ENCODE assay signal across 20 cellular contexts in genomic region chr16:78483124-78483992, GRCh38.
DNase-seq lines count a peak whose midpoint lies in the region; ATAC-seq and TF ChIP-seq lines count a peak whose summit lies in the region.
"Had no signal": no experiment of that assay in that cellular context is flagged by ENCODE, and none has a peak within 500 bp of the region (broad histone marks: within the 10 kb centered on the region; RNA-seq: fewer than 3 reads in every experiment).

No MANE protein-coding gene starts in this region.

- H3K9me3 ChIP-seq in osteoblast (ENCODE audit: low read depth, low read length) (no peaks in the 10 kb centered on the region), endodermal cell (ENCODE audit: control insufficient read depth, low read length) (peaks cover 9% of the 10 kb centered on the region)
- no peaks in the 10 kb centered on the region for H3K9me3 ChIP-seq in effector memory CD4-positive, alpha-beta T cell (ENCODE audit: control insufficient read depth, low read length)
- H3K9me3 ChIP-seq: BLaER1, SK-N-SH had no signal

- H3K27me3 ChIP-seq in osteoblast (ENCODE audit: insufficient read depth, low read length) (no peaks in the 10 kb centered on the region), endodermal cell (ENCODE audit: control insufficient read depth, insufficient read depth, low read length, poor library complexity, severe bottlenecking) (no peaks in the 10 kb centered on the region)
- H3K27me3 ChIP-seq in effector memory CD4-positive, alpha-beta T cell (replicated peaks; ENCODE audit: control insufficient read depth, insufficient read depth, low read length, poor library complexity, severe bottlenecking) = no peaks in the 10 kb centered on the region
- H3K27me3 ChIP-seq: BLaER1 had no signal

- H3K27me3 Mint-ChIP-seq in WTC11 (ENCODE audit: low read depth) (no peaks in the 10 kb centered on the region), endodermal cell (ENCODE audit: insufficient read depth) (peaks cover 1% of the 10 kb centered on the region)
- H3K27me3 Mint-ChIP-seq: CD4-positive, alpha-beta memory T cell had no signal

- H2AFZ ChIP-seq in osteoblast (ENCODE audit: low read length) = no peak overlapping the region

- no peak overlapping the region for H3K9ac ChIP-seq in endodermal cell (ENCODE audit: extremely low read depth, low read length, poor library complexity, severe bottlenecking)
- H3K9ac ChIP-seq: BLaER1, SK-N-SH had no signal

- DNase-seq in HuH-7 (ENCODE audit: low spot score) = peak; percentile 58
- DNase-seq in NCI-H2227 (lab: John Stamatoyannopoulos, UW; ENCODE audit: unreplicated experiment) = peak; percentile 12
- no peak for DNase-seq in WTC11 (ENCODE audit: low spot score)
- peak; percentile 43 for DNase-seq in osteoblast (ENCODE audit: insufficient read length, low spot score, missing footprints)
- DNase-seq in effector memory CD4-positive, alpha-beta T cell = no peak
- no peak for DNase-seq in superior temporal gyrus (ENCODE audit: extremely low spot score)
- no peak for DNase-seq in endodermal cell
- DNase-seq: CD4-positive, alpha-beta memory T cell; DMS53; EL; GOT3; KG1; NCI-H1092; NCI-H1694 treated with DMSO at 0.1 percent for 48 hours; NCI-H226; NCI-H524; SHP77; SK-N-SH had no signal

- H3K27ac ChIP-seq in osteoblast (ENCODE audit: low read depth, low read length) (no peak overlapping the region), endodermal cell (ENCODE audit: low read depth, low read length) (no peak overlapping the region)
- H3K27ac ChIP-seq in effector memory CD4-positive, alpha-beta T cell (ENCODE audit: insufficient read depth, low read length, poor library complexity, severe bottlenecking) = no peak overlapping the region
- H3K27ac ChIP-seq: BLaER1 had no signal

- H3K4me1 Mint-ChIP-seq in WTC11 (peaks cover 15% of the 10 kb centered on the region), endodermal cell (peaks cover 13% of the 10 kb centered on the region)
- H3K4me1 Mint-ChIP-seq: CD4-positive, alpha-beta memory T cell had no signal

- no peaks in the 10 kb centered on the region for H3K79me2 ChIP-seq in osteoblast (ENCODE audit: insufficient read depth, low read length)

- H3K4me2 ChIP-seq in osteoblast (ENCODE audit: insufficient read depth, low read length) = no peak overlapping the region
- H3K4me2 ChIP-seq: BLaER1, SK-N-SH had no signal

- H3K36me3 ChIP-seq in osteoblast (ENCODE audit: insufficient read depth, low read length) = no peaks in the 10 kb centered on the region
- no peaks in the 10 kb centered on the region for H3K36me3 ChIP-seq in effector memory CD4-positive, alpha-beta T cell (ENCODE audit: control insufficient read depth, insufficient read depth, low read length)
- no peaks in the 10 kb centered on the region for H3K36me3 ChIP-seq in endodermal cell (ENCODE audit: control insufficient read depth, insufficient read depth, low read length)
- H3K36me3 ChIP-seq: BLaER1 had no signal

- no peak overlapping the region for H3K4me3 ChIP-seq in osteoblast (ENCODE audit: insufficient read depth, low read length)
- H3K4me3 ChIP-seq in effector memory CD4-positive, alpha-beta T cell (ENCODE audit: insufficient read depth, low read depth, low read length, poor library complexity, severe bottlenecking) = no peak overlapping the region
- H3K4me3 ChIP-seq in endodermal cell (ENCODE audit: low read length) = no peak overlapping the region
- H3K4me3 ChIP-seq: BLaER1 had no signal

- TF ChIP-seq CTCF in WTC11 (IDR thresholded peaks at IDR 0.05) (no peak), osteoblast (IDR thresholded peaks at IDR 0.05; ENCODE audit: extremely low read depth, low read depth, low read length) (no peak), endodermal cell (conservative IDR thresholded peaks at IDR 0.05) (no peak)

- no peaks in the 10 kb centered on the region for H3K36me3 Mint-ChIP-seq in WTC11
- no peaks in the 10 kb centered on the region for H3K36me3 Mint-ChIP-seq in endodermal cell (ENCODE audit: low read depth)
- H3K36me3 Mint-ChIP-seq: CD4-positive, alpha-beta memory T cell had no signal

- no peaks in the 10 kb centered on the region for H4K20me1 ChIP-seq in osteoblast (ENCODE audit: insufficient read depth, low read length)
- H4K20me1 ChIP-seq: BLaER1 had no signal

- peaks cover 2% of the 10 kb centered on the region; the same call in 1 of the 2 replicates for H3K9me3 Mint-ChIP-seq in WTC11
- H3K9me3 Mint-ChIP-seq in endodermal cell = peaks cover 2% of the 10 kb centered on the region

- 88 to 96% methylated on average over 5 to 13 of the region's 13 CpGs for WGBS in endodermal cell (ENCODE audit: insufficient coverage in 1 of 2, insufficient read length in 1 of 2), 2 experiments

- H3K4me3 Mint-ChIP-seq in WTC11 = no peak overlapping the region
- H3K4me3 Mint-ChIP-seq in endodermal cell = no peak overlapping the region
- H3K4me3 Mint-ChIP-seq: CD4-positive, alpha-beta memory T cell had no signal

- CTCF ChIA-PET in WTC11 (lab: Charles Lee) = no interaction called here

- POLR2A ChIA-PET in WTC11 (lab: Charles Lee) = no interaction called here

- H3K27ac Mint-ChIP-seq in WTC11 = no peak overlapping the region
- no peak overlapping the region for H3K27ac Mint-ChIP-seq in endodermal cell
- H3K27ac Mint-ChIP-seq: CD4-positive, alpha-beta memory T cell had no signal

- no peak for ATAC-seq in WTC11
- ATAC-seq: HCT116 had no signal

- no peaks in the 10 kb centered on the region for H3K4me1 ChIP-seq in osteoblast (ENCODE audit: insufficient read depth, low read length)
- no peaks in the 10 kb centered on the region for H3K4me1 ChIP-seq in effector memory CD4-positive, alpha-beta T cell (ENCODE audit: control insufficient read depth, insufficient read depth, low read length, poor library complexity, severe bottlenecking)
- peaks cover 8% of the 10 kb centered on the region for H3K4me1 ChIP-seq in endodermal cell (ENCODE audit: control insufficient read depth, insufficient read depth, low read length)
- H3K4me1 ChIP-seq: BLaER1 had no signal

TF ChIP-seq in WTC11, 78 proteins besides CTCF, POLR2A, EP300 and RAD21:
- no peak for TF ChIP-seq FOXP1 (CRISPR knock-in tag; IDR thresholded peaks at IDR 0.05; ENCODE audit: borderline replicate concordance)
- peak; percentile 60; the same call in 1 of the 2 replicates for TF ChIP-seq GABPB1 (CRISPR knock-in tag; IDR thresholded peaks at IDR 0.05)

Comparison
In these comparisons a context has a peak if more than half of its experiments do, and no peak if none do; other contexts are left out.
1. DNase-seq: peak in HuH-7 (single experiment), NCI-H2227 (single experiment) and osteoblast (single experiment); none in WTC11 (single experiment), effector memory CD4-positive, alpha-beta T cell (0 of 3), superior temporal gyrus (single experiment) and endodermal cell (single experiment).